Comparison of ENCODE assay signal across 8 cellular contexts in the genomic region with DNA sequence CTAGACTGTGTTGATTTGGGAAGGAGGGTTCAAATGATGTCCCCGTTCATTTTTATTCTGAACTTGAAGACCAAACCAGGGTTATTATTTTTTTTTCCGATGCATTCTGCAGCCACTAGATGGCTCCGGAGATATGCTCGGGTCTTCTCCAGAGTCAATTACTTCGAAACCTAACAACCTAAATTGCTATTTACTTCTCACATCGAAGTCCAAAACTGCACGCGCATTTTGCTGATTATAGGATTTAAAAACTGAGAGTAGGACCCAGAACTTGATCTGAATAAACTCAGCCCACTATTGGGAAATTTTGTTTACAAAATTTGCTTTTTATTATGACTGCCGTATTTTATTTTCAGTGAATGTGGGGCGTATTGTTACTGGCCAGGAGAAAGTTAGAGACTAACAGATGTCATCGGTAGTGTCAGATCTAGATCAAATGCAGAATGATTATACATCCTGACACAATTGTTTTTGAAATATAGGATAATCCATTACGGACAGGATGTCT.
A peak's percentile ranks its signal among the peaks of the same experiment; 100 is the strongest.
DNase-seq lines count a peak whose midpoint lies in the region; ATAC-seq and TF ChIP-seq lines count a peak whose summit lies in the region.

No MANE protein-coding gene starts in this region.

- peaks cover 4% of the 10 kb centered on the region for H3K4me1 ChIP-seq in CD4-positive, alpha-beta memory T cell (ENCODE audit: insufficient read depth, low read length)
- H3K4me1 ChIP-seq in GM23248 (ENCODE audit: insufficient read depth), result peaks cover 23% of the 10 kb centered on the region
- no peaks in the 10 kb centered on the region for H3K4me1 ChIP-seq in OCI-LY1 (ENCODE audit: insufficient read depth, low read length, severe bottlenecking)

- no peaks in the 10 kb centered on the region for H3K9me2 ChIP-seq in GM23248 (ENCODE audit: insufficient read depth)
- H3K9me2 ChIP-seq in OCI-LY1 (ENCODE audit: low read depth, low read length), result no peaks in the 10 kb centered on the region

- no peak overlapping the region for H3K27ac Mint-ChIP-seq in CD4-positive, alpha-beta memory T cell
- no peak overlapping the region for H3K27ac Mint-ChIP-seq in chondrocyte (ENCODE audit: unreplicated experiment)

- CTCF ChIA-PET in CD4-positive, alpha-beta memory T cell (lab: Charles Lee; ENCODE audit: partially characterized antibody), result interaction anchor here (0.8 to 2.7 kb wide), 2 partner anchors 18 to 1589 kb away, joined by 3 to 21 read pairs; no protein-coding TSS in a partner anchor

- H3K9ac ChIP-seq in GM23248 (peak overlapping the region; percentile 78), OCI-LY1 (ENCODE audit: low read length) (no peak overlapping the region)

- no peaks in the 10 kb centered on the region for H3K9me3 Mint-ChIP-seq in CD4-positive, alpha-beta memory T cell
- H3K9me3 Mint-ChIP-seq in chondrocyte (ENCODE audit: low read depth), result no peaks in the 10 kb centered on the region

- H3K4me2 ChIP-seq in GM23248 (ENCODE audit: unreplicated experiment) (peak overlapping the region; percentile 95), OCI-LY1 (ENCODE audit: low read length) (no peak overlapping the region)

- H4K20me1 ChIP-seq in GM23248 (ENCODE audit: insufficient read depth) (no peaks in the 10 kb centered on the region), OCI-LY1 (ENCODE audit: insufficient read depth, low read length) (no peaks in the 10 kb centered on the region)

- peaks cover 18 to 22% of the 10 kb centered on the region in 2 donors for H3K27me3 Mint-ChIP-seq in CD4-positive, alpha-beta memory T cell
- no peaks in the 10 kb centered on the region for H3K27me3 Mint-ChIP-seq in chondrocyte (ENCODE audit: low read depth)

- peak in 4 of 5 donors; percentile 17 to 20 (median 18) for DNase-seq in CD4-positive, alpha-beta memory T cell
- DNase-seq in GM23248, result peak; percentile 84
- no peak for DNase-seq in chondrocyte (ENCODE audit: low spot score)
- DNase-seq in medulla oblongata (ENCODE audit: extremely low spot score), result peak; percentile 74
- no peak for DNase-seq in ecto neural progenitor cell (ENCODE audit: low spot score)
- no peak for DNase-seq in effector CD8-positive, alpha-beta T cell (lab: John Stamatoyannopoulos, UW)

- no peaks in the 10 kb centered on the region for H3K36me3 ChIP-seq in CD4-positive, alpha-beta memory T cell (ENCODE audit: insufficient read depth, low read length)
- H3K36me3 ChIP-seq in GM23248 (ENCODE audit: low read depth) (no peaks in the 10 kb centered on the region), OCI-LY1 (ENCODE audit: insufficient read depth, low read length) (no peaks in the 10 kb centered on the region)

- TF ChIP-seq CTCF in OCI-LY1 (IDR thresholded peaks at IDR 0.05; ENCODE audit: low read length), result peak; percentile 67
- TF ChIP-seq CTCF in chondrocyte (IDR thresholded peaks at IDR 0.05), result peak; percentile 97

- POLR2A ChIA-PET in CD4-positive, alpha-beta memory T cell (lab: Charles Lee; ENCODE audit: partially characterized antibody), result no interaction called here

- H3K36me3 Mint-ChIP-seq in CD4-positive, alpha-beta memory T cell, result no peaks in the 10 kb centered on the region
- H3K36me3 Mint-ChIP-seq in chondrocyte (ENCODE audit: low read depth), result no peaks in the 10 kb centered on the region

- no peak overlapping the region for H3K27ac ChIP-seq in CD4-positive, alpha-beta memory T cell (ENCODE audit: low read depth, low read length)
- H3K27ac ChIP-seq in GM23248, result peak overlapping the region; percentile 53
- H3K27ac ChIP-seq in OCI-LY1 (ENCODE audit: low read depth, low read length, poor library complexity, severe bottlenecking), result no peak overlapping the region

- peak overlapping the region in 4 of 8 donors; percentile 1 to 49 (median 24) for H3K4me3 Mint-ChIP-seq in CD4-positive, alpha-beta memory T cell
- peak overlapping the region; percentile 73 for H3K4me3 Mint-ChIP-seq in chondrocyte (ENCODE audit: unreplicated experiment)

- H3K4me1 Mint-ChIP-seq in CD4-positive, alpha-beta memory T cell, result peaks cover 0 to 7% (median 2%) of the 10 kb centered on the region in 4 donors
- peaks cover 13% of the 10 kb centered on the region for H3K4me1 Mint-ChIP-seq in chondrocyte (ENCODE audit: low read depth)

- H3K4me3 ChIP-seq in CD4-positive, alpha-beta memory T cell (ENCODE audit: low read length in 2 of 2), result no peak overlapping the region
- peak overlapping the region; percentile 75 for H3K4me3 ChIP-seq in GM23248
- no peak overlapping the region for H3K4me3 ChIP-seq in OCI-LY1 (ENCODE audit: low read depth, low read length, poor library complexity, severe bottlenecking)

- H3K9me3 ChIP-seq in CD4-positive, alpha-beta memory T cell (ENCODE audit: control insufficient read depth in 1 of 2, low read length in 2 of 2), result no peaks in the 10 kb centered on the region
- no peaks in the 10 kb centered on the region for H3K9me3 ChIP-seq in GM23248 (ENCODE audit: low read depth)
- no peaks in the 10 kb centered on the region for H3K9me3 ChIP-seq in OCI-LY1 (ENCODE audit: low read length)

- intact Hi-C loops in CD4-positive, alpha-beta memory T cell (cut with micrococcal nuclease), result loop anchor here (5.0 kb wide), 3 partner anchors 259 to 964 kb away; a partner anchor contains a TSS

- ATAC-seq in HG03521 (IDR thresholded peaks at IDR 0.05; ENCODE audit: unreplicated experiment), result no peak

- 2 to 3% methylated on average over 12 of the region's 12 CpGs for WGBS in GM23248 (ENCODE audit: low coverage in 1 of 2, low lambda C conversion rate in 2 of 2, missing lambda C conversion rate in 2 of 2), 2 experiments

- no peaks in the 10 kb centered on the region for H3K79me2 ChIP-seq in GM23248 (ENCODE audit: insufficient read depth)
- no peaks in the 10 kb centered on the region for H3K79me2 ChIP-seq in OCI-LY1 (ENCODE audit: insufficient read depth, low read length)

- H3F3A ChIP-seq in GM23248 (ENCODE audit: insufficient read depth) (peaks cover 9% of the 10 kb centered on the region; the same call in 1 of the 2 replicates), OCI-LY1 (ENCODE audit: insufficient read depth, low read length) (no peaks in the 10 kb centered on the region)

- no peaks in the 10 kb centered on the region for H3K27me3 ChIP-seq in CD4-positive, alpha-beta memory T cell (ENCODE audit: insufficient read depth, low read length)
- H3K27me3 ChIP-seq in GM23248 (replicated peaks; ENCODE audit: insufficient read depth), result no peaks in the 10 kb centered on the region
- H3K27me3 ChIP-seq in OCI-LY1 (ENCODE audit: insufficient read depth, low read length), result no peaks in the 10 kb centered on the region

- in situ Hi-C loops in GM23248 (cut with MboI), result loop anchor here (10.0 to 25.0 kb wide), 4 partner anchors 249 to 1599 kb away; a partner anchor contains a TSS

- H2AFZ ChIP-seq in GM23248 (peak overlapping the region; percentile 93), OCI-LY1 (ENCODE audit: low read length) (no peak overlapping the region)

Comparison
In these comparisons a context has a peak if more than half of its experiments do, and no peak if none do; other contexts are left out.
1. DNase-seq: peak in CD4-positive, alpha-beta memory T cell (4 of 5), GM23248 (single experiment) and medulla oblongata (single experiment); none in chondrocyte (single experiment), ecto neural progenitor cell (single experiment) and effector CD8-positive, alpha-beta T cell (single experiment).